ENCODE assay signal across 8 cellular contexts in genomic region chr11:122696662-122697061, GRCh38. TPM values are rescaled to one million over a fixed set of nuclear protein-coding genes. Genes with fewer than 3 reads are reported as not detected.
DNase-seq lines count a peak whose midpoint lies in the region; ATAC-seq and TF ChIP-seq lines count a peak whose summit lies in the region.

No MANE protein-coding gene starts in this region.

- TF ChIP-seq CTCF in OCI-LY7 (conservative IDR thresholded peaks at IDR 0.05; ENCODE audit: low read length) (no peak), tibial artery (IDR thresholded peaks at IDR 0.05) (no peak), gastrocnemius medialis (IDR thresholded peaks at IDR 0.05 in 4 of 5, conservative IDR thresholded peaks at IDR 0.05 in 1 of 5) (no peak)

- H2AFZ ChIP-seq in OCI-LY7 (ENCODE audit: low read length) = no peak overlapping the region

- intact Hi-C loops in OCI-LY7 (cut with micrococcal nuclease; ENCODE audit: unreplicated experiment) (loop anchor here (1.0 to 2.0 kb wide), 7 partner anchors 21 to 64 kb away; no protein-coding TSS in a partner anchor), tibial artery (cut with DNase I; ENCODE audit: low total_unique reads) (no loop called here), gastrocnemius medialis (cut with DNase I; ENCODE audit: low total_unique reads) (no loop called here)

- ATAC-seq in GM19328 (IDR thresholded peaks at IDR 0.05; ENCODE audit: unreplicated experiment) (peak; percentile 55), gastrocnemius medialis (no peak)

- TF ChIP-seq POLR2A in gastrocnemius medialis (IDR thresholded peaks at IDR 0.05) = no peak

- H3K27me3 ChIP-seq in tibial artery (no peaks in the 10 kb centered on the region), gastrocnemius medialis (no peaks in the 10 kb centered on the region)

- no peaks in the 10 kb centered on the region for H3K36me3 ChIP-seq in OCI-LY7 (ENCODE audit: insufficient read depth, low read length)
- H3K36me3 ChIP-seq in tibial artery = no peaks in the 10 kb centered on the region
- no peaks in the 10 kb centered on the region for H3K36me3 ChIP-seq in gastrocnemius medialis

- in situ Hi-C loops in gastrocnemius medialis (cut with MboI; ENCODE audit: low sequenced_read_pairs in 4 of 4) = no loop called here

- CTCF ChIA-PET in OCI-LY7 (lab: Charles Lee; ENCODE audit: unreplicated experiment) = interaction anchor here (0.6 to 4.1 kb wide), 11 partner anchors 9 to 59 kb away, joined by 3 to 32 read pairs (median 4); no protein-coding TSS in a partner anchor

- no peaks in the 10 kb centered on the region for H4K20me1 ChIP-seq in OCI-LY7 (ENCODE audit: insufficient read depth, low read length)

- peaks cover 99% of the 10 kb centered on the region for H3K4me1 ChIP-seq in OCI-LY7 (ENCODE audit: insufficient read depth, low read length, poor library complexity, severe bottlenecking)
- peaks cover 0 to 7% (median 0%) of the 10 kb centered on the region in 4 donors for H3K4me1 ChIP-seq in tibial artery
- peaks cover 0 to under 1% of the 10 kb centered on the region in 2 donors for H3K4me1 ChIP-seq in gastrocnemius medialis

- H3K79me2 ChIP-seq in OCI-LY7 (ENCODE audit: insufficient read depth, low read depth, low read length) = peaks cover 59% of the 10 kb centered on the region

- no peaks in the 10 kb centered on the region for H3K9me2 ChIP-seq in OCI-LY7 (ENCODE audit: insufficient read depth, low read length)

- H3K9me3 ChIP-seq in OCI-LY7 (ENCODE audit: low read length) (no peaks in the 10 kb centered on the region), tibial artery (no peaks in the 10 kb centered on the region), gastrocnemius medialis (no peaks in the 10 kb centered on the region)

- peak overlapping the region; percentile 99 for H3K27ac ChIP-seq in OCI-LY7 (ENCODE audit: low read depth, low read length, poor library complexity, severe bottlenecking)
- no peak overlapping the region for H3K27ac ChIP-seq in tibial artery
- H3K27ac ChIP-seq in gastrocnemius medialis = no peak overlapping the region

- H3K4me3 ChIP-seq in OCI-LY7 (ENCODE audit: low read depth, low read length, poor library complexity, severe bottlenecking) (peak overlapping the region; percentile 56), tibial artery (no peak overlapping the region), gastrocnemius medialis (no peak overlapping the region)

- POLR2A ChIA-PET in OCI-LY7 (lab: Charles Lee) = interaction anchor here (0.6 to 8.5 kb wide), 22 partner anchors 8 to 1995 kb away, joined by 3 to 175 read pairs (median 8); partner anchors contain the start of gene UBASH3B

- peak overlapping the region; percentile 96 for H3K4me2 ChIP-seq in OCI-LY7 (ENCODE audit: low read length)

- BruUV-seq in OCI-LY7 (replicated peaks; lab: Mats Ljungman, UMichigan) = no TSS peak

- DNase-seq in OCI-LY7 (ENCODE audit: low spot score) (peak; percentile 96), iPS-NIHi7 (ENCODE audit: extremely low spot score) (no peak), NCI-H2081 (lab: John Stamatoyannopoulos, UW) (no peak), tibial artery (no peak), gastrocnemius medialis (no peak)
- DNase-seq in activated gamma-delta T cell treated with anti-CD3 and anti-CD28 coated beads, Interleukin-2, amount 50 U/mL, for 16 hours (ENCODE audit: low read depth) = peak; percentile 63
- DNase-seq in stimulated activated CD4-positive, alpha-beta T cell treated with anti-CD3 and anti-CD28 coated beads, TNF-alpha, amount 100 ng/mL, for 48 hours (ENCODE audit: low read depth in 3 of 3) = peak; percentile 39 to 66 (median 63)

RNA-seq across cellular contexts. Expression of gene UBASH3B, which starts 41.1 kb away (rescaled TPM):
- total RNA-seq in OCI-LY7 (2014; rRNA removed; shearing (Covaris generic)) = 36.3 and 54.7 TPM in 2 replicates
- total RNA-seq in OCI-LY7 (2022) (72.7 and 73.0 TPM in 2 replicates), gastrocnemius medialis (1 to 10 TPM in 2 of 4 donors, under 1 TPM in 2; 0.32 to 2.9 (median 0.87) TPM)

Comparison
In these comparisons a context has a peak if more than half of its experiments do, and no peak if none do; other contexts are left out.
1. DNase-seq: peak in OCI-LY7 (single experiment), activated gamma-delta T cell treated with anti-CD3 and anti-CD28 coated beads, Interleukin-2, amount 50 U/mL, for 16 hours (single experiment) and stimulated activated CD4-positive, alpha-beta T cell treated with anti-CD3 and anti-CD28 coated beads, TNF-alpha, amount 100 ng/mL, for 48 hours (3 of 3); none in iPS-NIHi7 (single experiment), NCI-H2081 (0 of 2), tibial artery (0 of 2) and gastrocnemius medialis (0 of 2).
2. RNA of gene UBASH3B, which starts 41.1 kb away (total RNA-seq): 36.3 to 73.0 TPM in OCI-LY7; 0.32 to 2.9 TPM in gastrocnemius medialis; every median in the first group is over 4 times any median in the second.